8 cellular contexts compared by ENCODE assay signal in genomic region chr6:166382500-166382932, GRCh38. TPM values are rescaled to one million over a fixed set of nuclear protein-coding genes. Genes with fewer than 3 reads are reported as not detected.
A peak's percentile ranks its signal among the peaks of the same experiment; 100 is the strongest.
DNase-seq lines count a peak whose midpoint lies in the region; ATAC-seq and TF ChIP-seq lines count a peak whose summit lies in the region.

No MANE protein-coding gene starts in this region.

- H3K4me3 Mint-ChIP-seq in activated T-cell treated with anti-CD3 and anti-CD28 coated beads, Interleukin-2, amount 50 U/mL, for 4 hours, result peak overlapping the region; percentile 93
- peak overlapping the region; percentile 91 to 95 for H3K4me3 Mint-ChIP-seq in stimulated activated naive B cell treated with anti-CD40 and anti-IgM and Interleukin-4, amounts not matched to agents 10 μg/mL and 1 μg/mL and 100 μg/mL, for 72 hours

- peak overlapping the region; percentile 97 for H3K4me2 ChIP-seq in hepatocyte

- H2AFZ ChIP-seq in hepatocyte, result peak overlapping the region; percentile 77

- H4K20me1 ChIP-seq in hepatocyte (ENCODE audit: insufficient read depth, poor library complexity, severe bottlenecking), result no peaks in the 10 kb centered on the region

- no peaks in the 10 kb centered on the region for H3K9me3 ChIP-seq in hepatocyte (ENCODE audit: low read depth)

- H3K4me1 ChIP-seq in hepatocyte (ENCODE audit: insufficient read depth), result peaks cover 6% of the 10 kb centered on the region

- peak overlapping the region; percentile 88 for H3K27ac ChIP-seq in hepatocyte

- no peaks in the 10 kb centered on the region for H3K27me3 Mint-ChIP-seq in activated T-cell treated with anti-CD3 and anti-CD28 coated beads, Interleukin-2, amount 50 U/mL, for 4 hours (ENCODE audit: low read depth)
- no peaks in the 10 kb centered on the region for H3K27me3 Mint-ChIP-seq in stimulated activated naive B cell treated with anti-CD40 and anti-IgM and Interleukin-4, amounts not matched to agents 10 μg/mL and 1 μg/mL and 100 μg/mL, for 72 hours

- H3K27me3 ChIP-seq in hepatocyte, result no peaks in the 10 kb centered on the region

- H3K9me3 Mint-ChIP-seq in activated T-cell treated with anti-CD3 and anti-CD28 coated beads, Interleukin-2, amount 50 U/mL, for 4 hours, result no peaks in the 10 kb centered on the region
- H3K9me3 Mint-ChIP-seq in stimulated activated naive B cell treated with anti-CD40 and anti-IgM and Interleukin-4, amounts not matched to agents 10 μg/mL and 1 μg/mL and 100 μg/mL, for 72 hours, result no peaks in the 10 kb centered on the region

- 2% methylated on average over 15 of the region's 46 CpGs for WGBS in hepatocyte (ENCODE audit: low lambda C conversion rate, missing lambda C conversion rate)

- no peak for TF ChIP-seq CTCF in hepatocyte (IDR thresholded peaks at IDR 0.05; ENCODE audit: poor library complexity)

- peaks cover 11% of the 10 kb centered on the region for H3K4me1 Mint-ChIP-seq in activated T-cell treated with anti-CD3 and anti-CD28 coated beads, Interleukin-2, amount 50 U/mL, for 4 hours (ENCODE audit: low read depth)
- peaks cover 3 to 22% of the 10 kb centered on the region in 2 donors for H3K4me1 Mint-ChIP-seq in stimulated activated naive B cell treated with anti-CD40 and anti-IgM and Interleukin-4, amounts not matched to agents 10 μg/mL and 1 μg/mL and 100 μg/mL, for 72 hours

- H3K4me3 ChIP-seq in hepatocyte, result peak overlapping the region; percentile 86

- peak overlapping the region; percentile 91 for H3K27ac Mint-ChIP-seq in stimulated activated naive B cell treated with anti-CD40 and anti-IgM and Interleukin-4, amounts not matched to agents 10 μg/mL and 1 μg/mL and 100 μg/mL, for 72 hours

- H3K36me3 Mint-ChIP-seq in activated T-cell treated with anti-CD3 and anti-CD28 coated beads, Interleukin-2, amount 50 U/mL, for 4 hours (ENCODE audit: insufficient read depth), result no peaks in the 10 kb centered on the region
- no peaks in the 10 kb centered on the region for H3K36me3 Mint-ChIP-seq in stimulated activated naive B cell treated with anti-CD40 and anti-IgM and Interleukin-4, amounts not matched to agents 10 μg/mL and 1 μg/mL and 100 μg/mL, for 72 hours

- ATAC-seq in GM18511 (IDR thresholded peaks at IDR 0.05; ENCODE audit: unreplicated experiment) (peak; percentile 10), HG02884 (IDR thresholded peaks at IDR 0.05; ENCODE audit: unreplicated experiment) (peak; percentile 2)
- peak; percentile 2 to 16 for ATAC-seq in activated T-cell treated with anti-CD3 and anti-CD28 coated beads, Interleukin-2, amount 50 U/mL, for 4 hours
- ATAC-seq in stimulated activated naive B cell treated with anti-CD40 and anti-IgM and Interleukin-4, amounts not matched to agents 10 μg/mL and 1 μg/mL and 100 μg/mL, for 72 hours (replicated peaks), result peak; percentile 6 to 8

- peaks cover 44% of the 10 kb centered on the region for H3K79me2 ChIP-seq in hepatocyte

- no peaks in the 10 kb centered on the region for H3K36me3 ChIP-seq in hepatocyte (replicated peaks; ENCODE audit: insufficient read depth, low read depth)

- H3K9me2 ChIP-seq in hepatocyte (replicated peaks; ENCODE audit: insufficient read depth), result no peaks in the 10 kb centered on the region

- DNase-seq in activated T-cell treated with anti-CD3 and anti-CD28 coated beads, Interleukin-2, amount 50 U/mL, for 4 hours, result no peak
- DNase-seq in hepatocyte (ENCODE audit: low spot score), result no peak
- DNase-seq in stimulated activated naive B cell treated with anti-CD40 and anti-IgM and Interleukin-4, amounts not matched to agents 10 μg/mL and 1 μg/mL and 100 μg/mL, for 72 hours, result no peak
- no peak for DNase-seq in NCI-H1930 (lab: John Stamatoyannopoulos, UW)
- DNase-seq in NCI-H2227 treated with DMSO at 0.1 percent for 48 hours (lab: John Stamatoyannopoulos, UW), result no peak
- DNase-seq in superior temporal gyrus (ENCODE audit: extremely low spot score), result no peak

RNA-seq across cellular contexts. Expression of gene MPC1, which starts 0.2 kb away (rescaled TPM):
- total RNA-seq in activated T-cell treated with anti-CD3 and anti-CD28 coated beads, Interleukin-2, amount 50 U/mL, for 4 hours, result 10 to 100 TPM; 17.9 to 24.6 (median 24.0) TPM
- 54.9 and 75.4 TPM in 2 replicates for total RNA-seq in hepatocyte
- 70.2 and 70.8 TPM in 2 replicates for polyA plus RNA-seq in hepatocyte

RNA-seq across cellular contexts. Expression of gene SFT2D1, which starts 40.2 kb away (rescaled TPM):
- 10 to 100 TPM; 58.7 to 65.4 (median 60.7) TPM for total RNA-seq in activated T-cell treated with anti-CD3 and anti-CD28 coated beads, Interleukin-2, amount 50 U/mL, for 4 hours
- 51.6 and 67.8 TPM in 2 replicates for total RNA-seq in hepatocyte
- 83.0 and 88.0 TPM in 2 replicates for polyA plus RNA-seq in hepatocyte
